In the genomic region with DNA sequence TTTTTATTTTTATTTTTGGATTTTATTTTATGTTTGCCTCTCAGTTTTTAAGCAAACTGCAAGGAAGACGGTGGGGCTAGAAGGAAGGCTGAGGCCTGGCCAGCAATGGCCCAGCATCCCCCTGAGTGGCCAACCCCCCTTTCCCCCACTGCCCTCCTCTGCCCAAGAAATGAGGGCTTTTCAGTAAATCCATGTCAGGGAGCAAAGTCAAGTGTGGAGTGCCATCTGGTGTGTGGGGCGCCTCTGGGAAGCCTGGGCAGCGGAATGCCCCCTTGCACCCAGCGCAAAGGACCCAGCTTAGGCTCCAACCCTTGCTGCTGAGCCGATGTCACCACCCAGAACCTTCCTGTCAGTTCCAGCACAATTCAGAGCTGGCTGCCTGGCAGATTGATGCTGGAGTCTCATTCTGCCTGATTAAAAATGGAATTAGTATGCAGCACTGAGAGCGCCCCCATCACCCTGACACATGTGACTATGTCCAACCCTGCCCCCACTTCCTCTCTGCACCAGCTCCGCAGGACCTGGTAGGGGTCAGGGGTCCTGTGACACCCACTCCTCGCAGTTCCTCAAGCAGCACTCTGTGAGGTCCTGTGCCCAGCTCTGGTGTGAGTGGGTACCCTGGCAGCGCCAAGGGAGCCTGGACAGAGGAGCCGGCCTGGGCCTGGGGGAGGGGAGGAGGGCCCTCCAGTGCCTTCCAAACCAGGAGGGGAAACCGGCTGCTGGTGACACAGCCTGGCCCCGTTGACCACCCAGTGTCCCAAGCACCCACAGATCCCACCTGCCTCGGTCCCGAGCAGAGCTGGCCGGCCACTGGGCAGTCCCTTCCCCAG, we compare ENCODE assay signal across 18 cellular contexts. TPM values are rescaled to one million over a fixed set of nuclear protein-coding genes. Genes with fewer than 3 reads are reported as not detected.
"Had no signal": no experiment of that assay in that cellular context is flagged by ENCODE, and none has a peak within 500 bp of the region (broad histone marks: within the 10 kb centered on the region; RNA-seq: fewer than 3 reads in every experiment).

No MANE protein-coding gene starts in this region.

- H3K27me3 ChIP-seq: right lobe of liver, testis had no signal

- H3K9me3 ChIP-seq: prostate gland, right lobe of liver, testis had no signal

- H3K4me3 ChIP-seq: coronary artery, lung, prostate gland, right lobe of liver, testis had no signal

- H3K4me1 ChIP-seq: prostate gland, right lobe of liver had no signal

- DNase-seq: activated CD4-positive, alpha-beta T cell treated with anti-CD3 and anti-CD28 coated beads for 4 hours; activated naive CD4-positive, alpha-beta T cell treated with Interleukin-2 at 50 U/mL for 16 hours; effector memory CD8-positive, alpha-beta T cell; hippocampal formation; kidney glomerular epithelial cell; stimulated activated CD8-positive, alpha-beta memory T cell treated with anti-CD3 and anti-CD28 coated beads, Interleukin-4, amount 100 ng/mL, for 48 hours; stimulated activated naive CD8-positive, alpha-beta T cell treated with anti-CD3 and anti-CD28 coated beads, Interleukin-15, Interleukin-2, amounts not matched to agents 100 U/mL and 50 U/mL, for 24 hours; SW 1271; T-helper 9 cell; testis had no signal

- H3K36me3 ChIP-seq: prostate gland, right lobe of liver had no signal

- H3K27me3 Mint-ChIP-seq: effector memory CD8-positive, alpha-beta T cell; naive thymus-derived CD8-positive, alpha-beta T cell had no signal

- H3K9me3 Mint-ChIP-seq: effector memory CD8-positive, alpha-beta T cell; naive thymus-derived CD8-positive, alpha-beta T cell had no signal

- ATAC-seq: effector memory CD8-positive, alpha-beta T cell; stimulated activated naive CD8-positive, alpha-beta T cell treated with anti-CD3 and anti-CD28 coated beads, Interleukin-15, Interleukin-2, amounts not matched to agents 100 U/mL and 50 U/mL, for 24 hours had no signal

- H3K27ac Mint-ChIP-seq: effector memory CD8-positive, alpha-beta T cell had no signal

- H3K27ac ChIP-seq: coronary artery, epithelial cell of prostate, prostate gland, right lobe of liver, testis had no signal

- H3K36me3 Mint-ChIP-seq: naive thymus-derived CD8-positive, alpha-beta T cell had no signal

- H3K4me3 Mint-ChIP-seq: effector memory CD8-positive, alpha-beta T cell; naive thymus-derived CD8-positive, alpha-beta T cell had no signal

RNA-seq across cellular contexts. Expression of a gene that starts 9.2 kb away (rescaled TPM):
- total RNA-seq: mononuclear cell; naive thymus-derived CD8-positive, alpha-beta T cell; right lobe of liver; urinary bladder had no signal

RNA-seq across cellular contexts. Expression of a gene that starts 37.3 kb away (rescaled TPM):
- total RNA-seq: mononuclear cell; naive thymus-derived CD8-positive, alpha-beta T cell; right lobe of liver; urinary bladder had no signal
